Comparison of ENCODE assay signal across 17 cellular contexts in genomic region chr1:206735553-206736031, GRCh38. TPM values are rescaled to one million over a fixed set of nuclear protein-coding genes. Genes with fewer than 3 reads are reported as not detected.
A peak's percentile ranks its signal among the peaks of the same experiment; 100 is the strongest.
DNase-seq lines count a peak whose midpoint lies in the region; ATAC-seq and TF ChIP-seq lines count a peak whose summit lies in the region.
"Had no signal": no experiment of that assay in that cellular context is flagged by ENCODE, and none has a peak within 500 bp of the region (broad histone marks: within the 10 kb centered on the region; RNA-seq: fewer than 3 reads in every experiment).

No MANE protein-coding gene starts in this region.

- no peak overlapping the region for H3K27ac ChIP-seq in body of pancreas
- H3K27ac ChIP-seq: RWPE1 had no signal

- no peaks in the 10 kb centered on the region for H3K9me3 Mint-ChIP-seq in dendritic cell treated with granulocyte-macrophage colony-stimulating factor and Interleukin-4, amounts not matched to agents 40 ng/mL and 50 ng/mL, for 4 days
- no peaks in the 10 kb centered on the region for H3K9me3 Mint-ChIP-seq in naive thymus-derived CD8-positive, alpha-beta T cell
- no peaks in the 10 kb centered on the region for H3K9me3 Mint-ChIP-seq in stimulated activated memory B cell treated with anti-CD40 and anti-IgM and Interleukin-4, amounts not matched to agents 10 μg/mL and 1 μg/mL and 100 μg/mL, for 72 hours

- peaks cover 6 to 17% of the 10 kb centered on the region in 2 donors for H3K36me3 ChIP-seq in body of pancreas (replicated peaks in 1 of 2; ENCODE audit: insufficient read depth in 1 of 2, low read depth in 2 of 2)

- intact Hi-C loops in dendritic cell treated with granulocyte-macrophage colony-stimulating factor and Interleukin-4, amounts not matched to agents 40 ng/mL and 50 ng/mL, for 4 days (cut with micrococcal nuclease): loop anchor here (2.0 to 5.0 kb wide), 2 partner anchors 37 to 175 kb away; partner anchors contain the start of genes IL10 and IL19
- intact Hi-C loops in body of pancreas (cut with DNase I): no loop called here

- H3K4me1 ChIP-seq in body of pancreas: peaks cover 24% of the 10 kb centered on the region

- peak overlapping the region; percentile 71 for H3K27ac Mint-ChIP-seq in dendritic cell treated with granulocyte-macrophage colony-stimulating factor and Interleukin-4, amounts not matched to agents 40 ng/mL and 50 ng/mL, for 4 days
- H3K27ac Mint-ChIP-seq in naive thymus-derived CD8-positive, alpha-beta T cell: peak overlapping the region; percentile 61 to 95 (median 90)
- no peak overlapping the region for H3K27ac Mint-ChIP-seq in stimulated activated memory B cell treated with anti-CD40 and anti-IgM and Interleukin-4, amounts not matched to agents 10 μg/mL and 1 μg/mL and 100 μg/mL, for 72 hours

- H3K4me3 Mint-ChIP-seq in dendritic cell treated with granulocyte-macrophage colony-stimulating factor and Interleukin-4, amounts not matched to agents 40 ng/mL and 50 ng/mL, for 4 days: no peak overlapping the region
- H3K4me3 Mint-ChIP-seq in naive thymus-derived CD8-positive, alpha-beta T cell: no peak overlapping the region
- no peak overlapping the region for H3K4me3 Mint-ChIP-seq in stimulated activated memory B cell treated with anti-CD40 and anti-IgM and Interleukin-4, amounts not matched to agents 10 μg/mL and 1 μg/mL and 100 μg/mL, for 72 hours

- peaks cover 77% of the 10 kb centered on the region for H3K4me1 Mint-ChIP-seq in dendritic cell treated with granulocyte-macrophage colony-stimulating factor and Interleukin-4, amounts not matched to agents 40 ng/mL and 50 ng/mL, for 4 days (ENCODE audit: low read depth)
- peaks cover 42 to 67% (median 62%) of the 10 kb centered on the region in 4 donors for H3K4me1 Mint-ChIP-seq in naive thymus-derived CD8-positive, alpha-beta T cell
- peaks cover 67% of the 10 kb centered on the region for H3K4me1 Mint-ChIP-seq in stimulated activated memory B cell treated with anti-CD40 and anti-IgM and Interleukin-4, amounts not matched to agents 10 μg/mL and 1 μg/mL and 100 μg/mL, for 72 hours

- no peak for TF ChIP-seq POLR2A in body of pancreas (IDR thresholded peaks at IDR 0.05)

- H3K9me3 ChIP-seq in body of pancreas: no peaks in the 10 kb centered on the region

- DNase-seq in EH (ENCODE audit: low read depth) (peak; percentile 58), NCI-H82 treated with DMSO at 0.1 percent for 48 hours (lab: John Stamatoyannopoulos, UW; ENCODE audit: unreplicated experiment) (peak; percentile 18), body of pancreas (no peak), cerebellum (ENCODE audit: low spot score) (no peak)
- DNase-seq in naive thymus-derived CD8-positive, alpha-beta T cell: no peak
- DNase-seq: activated CD4-positive, alpha-beta T cell treated with anti-CD3 and anti-CD28 coated beads, Interleukin-2, amount 50 U/mL, for 48 hours; activated gamma-delta T cell; NCI-H1417 treated with DMSO at 0.1 percent for 48 hours; NCI-H510A treated with DMSO at 0.1 percent for 48 hours had no signal

- ATAC-seq in naive thymus-derived CD8-positive, alpha-beta T cell: no peak
- ATAC-seq in stimulated activated memory B cell treated with anti-CD40 and anti-IgM and Interleukin-4, amounts not matched to agents 10 μg/mL and 1 μg/mL and 100 μg/mL, for 72 hours: no peak
- no peak for ATAC-seq in body of pancreas

- no peaks in the 10 kb centered on the region for H3K27me3 ChIP-seq in body of pancreas

- WGBS in body of pancreas, 2 donors: 52 to 70% methylated on average over 4 to 5 of the region's 5 CpGs

- no peak for TF ChIP-seq CTCF in body of pancreas (IDR thresholded peaks at IDR 0.05)

- no peaks in the 10 kb centered on the region for H3K27me3 Mint-ChIP-seq in dendritic cell treated with granulocyte-macrophage colony-stimulating factor and Interleukin-4, amounts not matched to agents 40 ng/mL and 50 ng/mL, for 4 days
- no peaks in the 10 kb centered on the region for H3K27me3 Mint-ChIP-seq in naive thymus-derived CD8-positive, alpha-beta T cell
- no peaks in the 10 kb centered on the region for H3K27me3 Mint-ChIP-seq in stimulated activated memory B cell treated with anti-CD40 and anti-IgM and Interleukin-4, amounts not matched to agents 10 μg/mL and 1 μg/mL and 100 μg/mL, for 72 hours

- H3K36me3 Mint-ChIP-seq in dendritic cell treated with granulocyte-macrophage colony-stimulating factor and Interleukin-4, amounts not matched to agents 40 ng/mL and 50 ng/mL, for 4 days (ENCODE audit: low read depth): peaks cover 44% of the 10 kb centered on the region
- peaks cover 0 to 28% (median 10%) of the 10 kb centered on the region in 3 donors for H3K36me3 Mint-ChIP-seq in naive thymus-derived CD8-positive, alpha-beta T cell
- H3K36me3 Mint-ChIP-seq in stimulated activated memory B cell treated with anti-CD40 and anti-IgM and Interleukin-4, amounts not matched to agents 10 μg/mL and 1 μg/mL and 100 μg/mL, for 72 hours: peaks cover 25% of the 10 kb centered on the region

- no peak overlapping the region for H3K4me3 ChIP-seq in body of pancreas
- H3K4me3 ChIP-seq: lung, skin epidermis had no signal

- POLR2A ChIA-PET in naive thymus-derived CD8-positive, alpha-beta T cell (lab: Charles Lee): interaction anchor here (0.5 to 4.3 kb wide), 17 partner anchors 10 to 198 kb away, joined by 3 to 65 read pairs (median 4); partner anchors contain the start of genes FCMR and IL10

RNA-seq across cellular contexts. Expression of gene IL19, which starts 35.0 kb away (rescaled TPM):
- not detected for total RNA-seq in naive thymus-derived CD8-positive, alpha-beta T cell
- not detected for polyA plus RNA-seq in naive thymus-derived CD8-positive, alpha-beta T cell
- total RNA-seq in body of pancreas (not detected), cerebellum (not detected)
- total RNA-seq: epithelial cell of proximal tubule; HT-29; T-helper 2 cell treated with Interferon-gamma antibody and Interleukin-4, amounts not matched to agents 100 ng/mL and 5 ng/mL, for 36 hours had no signal

RNA-seq across cellular contexts. Expression of gene IL10, which starts 36.7 kb away (rescaled TPM):
- not detected for total RNA-seq in naive thymus-derived CD8-positive, alpha-beta T cell
- not detected for polyA plus RNA-seq in naive thymus-derived CD8-positive, alpha-beta T cell
- total RNA-seq in body of pancreas (1 to 10 TPM in 1 of 2 donors, not detected in 1; 1.0 TPM), cerebellum (0.18 TPM)
- total RNA-seq: epithelial cell of proximal tubule, HT-29 had no signal

RNA-seq across cellular contexts. Expression of gene MAPKAPK2, which starts 50.9 kb away (rescaled TPM):
- total RNA-seq in naive thymus-derived CD8-positive, alpha-beta T cell: 10 to 100 TPM; 52.2 to 55.8 TPM
- 1 to 10 TPM; 1.3 to 2.5 (median 1.6) TPM for polyA plus RNA-seq in naive thymus-derived CD8-positive, alpha-beta T cell
- total RNA-seq in body of pancreas (10 to 100 TPM; 29.1 to 46.5 TPM), cerebellum (14.6 TPM)

Comparison
In these comparisons a context has a peak if more than half of its experiments do, and no peak if none do; other contexts are left out.
1. DNase-seq: peak in EH (single experiment) and NCI-H82 treated with DMSO at 0.1 percent for 48 hours (single experiment); none in naive thymus-derived CD8-positive, alpha-beta T cell (0 of 10), body of pancreas (0 of 4) and cerebellum (single experiment).